1 cellular context compared by ENCODE assay signal in the genomic region with DNA sequence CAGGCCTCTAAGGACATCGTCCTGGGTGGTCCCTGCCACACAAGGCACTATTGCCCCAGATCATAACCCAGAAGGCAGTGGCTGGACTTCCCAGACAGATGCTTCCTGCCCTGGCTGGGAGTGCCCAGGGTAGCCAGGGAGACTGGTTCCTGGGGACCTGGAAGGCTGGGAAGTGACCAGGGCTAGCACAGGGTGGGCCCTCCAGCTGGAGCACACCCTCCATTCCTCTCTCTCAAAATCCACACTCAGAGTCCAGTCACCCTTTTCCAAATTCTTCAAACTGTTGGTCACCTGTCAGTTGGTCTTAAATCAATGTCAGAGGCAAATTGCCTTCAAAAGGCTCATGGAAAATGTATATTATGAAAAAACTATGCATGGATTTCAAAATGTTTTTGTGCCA.
TF ChIP-seq lines count a peak whose summit lies in the region.

No MANE protein-coding gene starts in this region.

TF ChIP-seq in GM23338, 12 proteins besides CTCF, POLR2A, EP300 and RAD21:
- TF ChIP-seq POLR2AphosphoS5 (IDR thresholded peaks at IDR 0.05; ENCODE audit: low read depth) (no peak), ZNF114 (CRISPR knock-in tag; IDR thresholded peaks at IDR 0.05) (no peak), EZH2 (IDR thresholded peaks at IDR 0.05; ENCODE audit: low read depth, unreplicated experiment) (no peak), NANOG (IDR thresholded peaks at IDR 0.05; ENCODE audit: borderline replicate concordance) (no peak), ZNF331 (CRISPR knock-in tag; IDR thresholded peaks at IDR 0.05; ENCODE audit: low read depth) (no peak), JUNB (IDR thresholded peaks at IDR 0.05; ENCODE audit: unreplicated experiment) (no peak), CREB1 (CRISPR knock-in tag; IDR thresholded peaks at IDR 0.05; ENCODE audit: low read depth) (no peak), STAT1 (IDR thresholded peaks at IDR 0.05; ENCODE audit: unreplicated experiment) (no peak), EZH2phosphoT487 (IDR thresholded peaks at IDR 0.05; ENCODE audit: unreplicated experiment) (no peak)
- TF ChIP-seq, protein P1, sequence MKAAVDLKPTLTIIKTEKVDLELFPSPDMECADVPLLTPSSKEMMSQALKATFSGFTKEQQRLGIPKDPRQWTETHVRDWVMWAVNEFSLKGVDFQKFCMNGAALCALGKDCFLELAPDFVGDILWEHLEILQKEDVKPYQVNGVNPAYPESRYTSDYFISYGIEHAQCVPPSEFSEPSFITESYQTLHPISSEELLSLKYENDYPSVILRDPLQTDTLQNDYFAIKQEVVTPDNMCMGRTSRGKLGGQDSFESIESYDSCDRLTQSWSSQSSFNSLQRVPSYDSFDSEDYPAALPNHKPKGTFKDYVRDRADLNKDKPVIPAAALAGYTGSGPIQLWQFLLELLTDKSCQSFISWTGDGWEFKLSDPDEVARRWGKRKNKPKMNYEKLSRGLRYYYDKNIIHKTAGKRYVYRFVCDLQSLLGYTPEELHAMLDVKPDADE (IDR thresholded peaks at IDR 0.05), result no peak
- TF ChIP-seq, protein P2, sequence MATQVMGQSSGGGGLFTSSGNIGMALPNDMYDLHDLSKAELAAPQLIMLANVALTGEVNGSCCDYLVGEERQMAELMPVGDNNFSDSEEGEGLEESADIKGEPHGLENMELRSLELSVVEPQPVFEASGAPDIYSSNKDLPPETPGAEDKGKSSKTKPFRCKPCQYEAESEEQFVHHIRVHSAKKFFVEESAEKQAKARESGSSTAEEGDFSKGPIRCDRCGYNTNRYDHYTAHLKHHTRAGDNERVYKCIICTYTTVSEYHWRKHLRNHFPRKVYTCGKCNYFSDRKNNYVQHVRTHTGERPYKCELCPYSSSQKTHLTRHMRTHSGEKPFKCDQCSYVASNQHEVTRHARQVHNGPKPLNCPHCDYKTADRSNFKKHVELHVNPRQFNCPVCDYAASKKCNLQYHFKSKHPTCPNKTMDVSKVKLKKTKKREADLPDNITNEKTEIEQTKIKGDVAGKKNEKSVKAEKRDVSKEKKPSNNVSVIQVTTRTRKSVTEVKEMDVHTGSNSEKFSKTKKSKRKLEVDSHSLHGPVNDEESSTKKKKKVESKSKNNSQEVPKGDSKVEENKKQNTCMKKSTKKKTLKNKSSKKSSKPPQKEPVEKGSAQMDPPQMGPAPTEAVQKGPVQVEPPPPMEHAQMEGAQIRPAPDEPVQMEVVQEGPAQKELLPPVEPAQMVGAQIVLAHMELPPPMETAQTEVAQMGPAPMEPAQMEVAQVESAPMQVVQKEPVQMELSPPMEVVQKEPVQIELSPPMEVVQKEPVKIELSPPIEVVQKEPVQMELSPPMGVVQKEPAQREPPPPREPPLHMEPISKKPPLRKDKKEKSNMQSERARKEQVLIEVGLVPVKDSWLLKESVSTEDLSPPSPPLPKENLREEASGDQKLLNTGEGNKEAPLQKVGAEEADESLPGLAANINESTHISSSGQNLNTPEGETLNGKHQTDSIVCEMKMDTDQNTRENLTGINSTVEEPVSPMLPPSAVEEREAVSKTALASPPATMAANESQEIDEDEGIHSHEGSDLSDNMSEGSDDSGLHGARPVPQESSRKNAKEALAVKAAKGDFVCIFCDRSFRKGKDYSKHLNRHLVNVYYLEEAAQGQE (IDR thresholded peaks at IDR 0.05; ENCODE audit: unreplicated experiment), result no peak
- TF ChIP-seq, protein P3, sequence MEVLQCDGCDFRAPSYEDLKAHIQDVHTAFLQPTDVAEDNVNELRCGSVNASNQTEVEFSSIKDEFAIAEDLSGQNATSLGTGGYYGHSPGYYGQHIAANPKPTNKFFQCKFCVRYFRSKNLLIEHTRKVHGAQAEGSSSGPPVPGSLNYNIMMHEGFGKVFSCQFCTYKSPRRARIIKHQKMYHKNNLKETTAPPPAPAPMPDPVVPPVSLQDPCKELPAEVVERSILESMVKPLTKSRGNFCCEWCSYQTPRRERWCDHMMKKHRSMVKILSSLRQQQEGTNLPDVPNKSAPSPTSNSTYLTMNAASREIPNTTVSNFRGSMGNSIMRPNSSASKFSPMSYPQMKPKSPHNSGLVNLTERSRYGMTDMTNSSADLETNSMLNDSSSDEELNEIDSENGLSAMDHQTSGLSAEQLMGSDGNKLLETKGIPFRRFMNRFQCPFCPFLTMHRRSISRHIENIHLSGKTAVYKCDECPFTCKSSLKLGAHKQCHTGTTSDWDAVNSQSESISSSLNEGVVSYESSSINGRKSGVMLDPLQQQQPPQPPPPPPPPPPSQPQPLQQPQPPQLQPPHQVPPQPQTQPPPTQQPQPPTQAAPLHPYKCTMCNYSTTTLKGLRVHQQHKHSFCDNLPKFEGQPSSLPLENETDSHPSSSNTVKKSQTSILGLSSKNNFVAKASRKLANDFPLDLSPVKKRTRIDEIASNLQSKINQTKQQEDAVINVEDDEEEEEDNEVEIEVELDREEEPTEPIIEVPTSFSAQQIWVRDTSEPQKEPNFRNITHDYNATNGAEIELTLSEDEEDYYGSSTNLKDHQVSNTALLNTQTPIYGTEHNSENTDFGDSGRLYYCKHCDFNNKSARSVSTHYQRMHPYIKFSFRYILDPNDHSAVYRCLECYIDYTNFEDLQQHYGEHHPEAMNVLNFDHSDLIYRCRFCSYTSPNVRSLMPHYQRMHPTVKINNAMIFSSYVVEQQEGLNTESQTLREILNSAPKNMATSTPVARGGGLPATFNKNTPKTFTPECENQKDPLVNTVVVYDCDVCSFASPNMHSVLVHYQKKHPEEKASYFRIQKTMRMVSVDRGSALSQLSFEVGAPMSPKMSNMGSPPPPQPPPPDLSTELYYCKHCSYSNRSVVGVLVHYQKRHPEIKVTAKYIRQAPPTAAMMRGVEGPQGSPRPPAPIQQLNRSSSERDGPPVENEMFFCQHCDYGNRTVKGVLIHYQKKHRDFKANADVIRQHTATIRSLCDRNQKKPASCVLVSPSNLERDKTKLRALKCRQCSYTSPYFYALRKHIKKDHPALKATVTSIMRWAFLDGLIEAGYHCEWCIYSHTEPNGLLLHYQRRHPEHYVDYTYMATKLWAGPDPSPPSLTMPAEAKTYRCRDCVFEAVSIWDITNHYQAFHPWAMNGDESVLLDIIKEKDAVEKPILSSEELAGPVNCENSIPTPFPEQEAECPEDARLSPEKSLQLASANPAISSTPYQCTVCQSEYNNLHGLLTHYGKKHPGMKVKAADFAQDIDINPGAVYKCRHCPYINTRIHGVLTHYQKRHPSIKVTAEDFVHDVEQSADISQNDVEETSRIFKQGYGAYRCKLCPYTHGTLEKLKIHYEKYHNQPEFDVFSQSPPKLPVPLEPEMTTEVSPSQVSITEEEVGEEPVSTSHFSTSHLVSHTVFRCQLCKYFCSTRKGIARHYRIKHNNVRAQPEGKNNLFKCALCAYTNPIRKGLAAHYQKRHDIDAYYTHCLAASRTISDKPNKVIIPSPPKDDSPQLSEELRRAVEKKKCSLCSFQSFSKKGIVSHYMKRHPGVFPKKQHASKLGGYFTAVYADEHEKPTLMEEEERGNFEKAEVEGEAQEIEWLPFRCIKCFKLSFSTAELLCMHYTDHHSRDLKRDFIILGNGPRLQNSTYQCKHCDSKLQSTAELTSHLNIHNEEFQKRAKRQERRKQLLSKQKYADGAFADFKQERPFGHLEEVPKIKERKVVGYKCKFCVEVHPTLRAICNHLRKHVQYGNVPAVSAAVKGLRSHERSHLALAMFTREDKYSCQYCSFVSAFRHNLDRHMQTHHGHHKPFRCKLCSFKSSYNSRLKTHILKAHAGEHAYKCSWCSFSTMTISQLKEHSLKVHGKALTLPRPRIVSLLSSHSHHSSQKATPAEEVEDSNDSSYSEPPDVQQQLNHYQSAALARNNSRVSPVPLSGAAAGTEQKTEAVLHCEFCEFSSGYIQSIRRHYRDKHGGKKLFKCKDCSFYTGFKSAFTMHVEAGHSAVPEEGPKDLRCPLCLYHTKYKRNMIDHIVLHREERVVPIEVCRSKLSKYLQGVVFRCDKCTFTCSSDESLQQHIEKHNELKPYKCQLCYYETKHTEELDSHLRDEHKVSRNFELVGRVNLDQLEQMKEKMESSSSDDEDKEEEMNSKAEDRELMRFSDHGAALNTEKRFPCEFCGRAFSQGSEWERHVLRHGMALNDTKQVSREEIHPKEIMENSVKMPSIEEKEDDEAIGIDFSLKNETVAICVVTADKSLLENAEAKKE (CRISPR knock-in tag; IDR thresholded peaks at IDR 0.05), result no peak
TF ChIP-seq in GM23338: peak in this region for 0.
